15 cellular contexts compared by ENCODE assay signal in genomic region chr20:49646528-49646927, GRCh38.
DNase-seq lines count a peak whose midpoint lies in the region; ATAC-seq and TF ChIP-seq lines count a peak whose summit lies in the region.
"Had no signal": no experiment of that assay in that cellular context is flagged by ENCODE, and none has a peak within 500 bp of the region (broad histone marks: within the 10 kb centered on the region; RNA-seq: fewer than 3 reads in every experiment).

No MANE protein-coding gene starts in this region.

- no TSS peak for BruUV-seq in PC-9 (replicated peaks; lab: Mats Ljungman, UMichigan)

- no peaks in the 10 kb centered on the region for H3K9me2 ChIP-seq in PC-9 (ENCODE audit: insufficient read depth)

- H3F3A ChIP-seq in PC-9 (ENCODE audit: insufficient read depth, low read depth): peaks cover 75% of the 10 kb centered on the region

- H3K36me3 Mint-ChIP-seq in T-helper 2 cell treated with Interferon-gamma antibody and Interleukin-4, amounts not matched to agents 5 μg/mL and 100 μg/mL, for 36 hours (ENCODE audit: low read depth): peaks cover 38% of the 10 kb centered on the region
- H3K36me3 Mint-ChIP-seq in chondrocyte (ENCODE audit: low read depth): peaks cover 42% of the 10 kb centered on the region
- H3K36me3 Mint-ChIP-seq in CD4-positive, alpha-beta T cell (ENCODE audit: low read depth): peaks cover 68% of the 10 kb centered on the region

- no peak for ATAC-seq in CD4-positive, alpha-beta T cell (ENCODE audit: poor library complexity)

- POLR2A ChIA-PET in PC-9 (lab: Charles Lee; ENCODE audit: unreplicated experiment): no interaction called here
- POLR2A ChIA-PET in CD4-positive, alpha-beta T cell (lab: Charles Lee): no interaction called here

- H3K4me1 ChIP-seq in PC-9 (replicated peaks; ENCODE audit: insufficient read depth) (0 out of 2 replicates have a peak, but pooled peaks cover 7% of the 10 kb centered on the region), osteoblast (ENCODE audit: insufficient read depth, low read length) (peaks cover 12% of the 10 kb centered on the region)
- H3K4me1 ChIP-seq: Caco-2 had no signal

- TF ChIP-seq CTCF in PC-9 (conservative IDR thresholded peaks at IDR 0.05): no peak
- TF ChIP-seq CTCF in chondrocyte (IDR thresholded peaks at IDR 0.05): no peak
- TF ChIP-seq CTCF in osteoblast (IDR thresholded peaks at IDR 0.05; ENCODE audit: extremely low read depth, low read depth, low read length): no peak
- TF ChIP-seq CTCF in CD4-positive, alpha-beta T cell (IDR thresholded peaks at IDR 0.05): no peak

- DNase-seq in T-helper 2 cell treated with Interferon-gamma antibody and Interleukin-4, amounts not matched to agents 5 μg/mL and 100 μg/mL, for 36 hours (ENCODE audit: low spot score): no peak
- DNase-seq in T-helper 2 cell (no peak), PC-9 (no peak), chondrocyte (ENCODE audit: low spot score) (no peak), osteoblast (ENCODE audit: insufficient read length, low spot score, missing footprints) (no peak), cardiac septum (ENCODE audit: low spot score) (no peak), SKM-1 (lab: John Stamatoyannopoulos, UW; ENCODE audit: unreplicated experiment) (no peak)
- no peak for DNase-seq in CD4-positive, alpha-beta T cell
- DNase-seq: Caco-2; CD8-positive, alpha-beta memory T cell; DND-41; GDM1; H7 had no signal

- H2AFZ ChIP-seq in PC-9 (no peak overlapping the region), osteoblast (ENCODE audit: low read length) (no peak overlapping the region)

- no peak overlapping the region for H3K4me3 Mint-ChIP-seq in T-helper 2 cell treated with Interferon-gamma antibody and Interleukin-4, amounts not matched to agents 5 μg/mL and 100 μg/mL, for 36 hours
- H3K4me3 Mint-ChIP-seq in chondrocyte (ENCODE audit: unreplicated experiment): no peak overlapping the region
- no peak overlapping the region for H3K4me3 Mint-ChIP-seq in CD4-positive, alpha-beta T cell
- H3K4me3 Mint-ChIP-seq: CD14-positive monocyte; CD8-positive, alpha-beta memory T cell had no signal

- H3K79me2 ChIP-seq in PC-9 (ENCODE audit: low read depth) (peaks cover 81% of the 10 kb centered on the region), osteoblast (ENCODE audit: insufficient read depth, low read length) (peaks cover 3% of the 10 kb centered on the region)

- H3K4me2 ChIP-seq in PC-9: no peak overlapping the region
- H3K4me2 ChIP-seq in osteoblast (ENCODE audit: insufficient read depth, low read length): no peak overlapping the region

- no peaks in the 10 kb centered on the region for H3K27me3 Mint-ChIP-seq in T-helper 2 cell treated with Interferon-gamma antibody and Interleukin-4, amounts not matched to agents 5 μg/mL and 100 μg/mL, for 36 hours (ENCODE audit: low read depth)
- no peaks in the 10 kb centered on the region for H3K27me3 Mint-ChIP-seq in chondrocyte (ENCODE audit: low read depth)
- no peaks in the 10 kb centered on the region for H3K27me3 Mint-ChIP-seq in CD4-positive, alpha-beta T cell
- H3K27me3 Mint-ChIP-seq: CD8-positive, alpha-beta memory T cell had no signal

- no peaks in the 10 kb centered on the region for H3K27me3 ChIP-seq in PC-9 (ENCODE audit: insufficient read depth, low read depth)
- no peaks in the 10 kb centered on the region for H3K27me3 ChIP-seq in osteoblast (ENCODE audit: insufficient read depth, low read length)
- no peaks in the 10 kb centered on the region for H3K27me3 ChIP-seq in CD4-positive, alpha-beta T cell (ENCODE audit: control insufficient read depth, insufficient read depth, low read length)

- CTCF ChIA-PET in PC-9 (lab: Charles Lee): no interaction called here
- CTCF ChIA-PET in CD4-positive, alpha-beta T cell (lab: Charles Lee): no interaction called here

- no peaks in the 10 kb centered on the region for H3K9me3 Mint-ChIP-seq in T-helper 2 cell treated with Interferon-gamma antibody and Interleukin-4, amounts not matched to agents 5 μg/mL and 100 μg/mL, for 36 hours
- no peaks in the 10 kb centered on the region for H3K9me3 Mint-ChIP-seq in chondrocyte (ENCODE audit: low read depth)
- H3K9me3 Mint-ChIP-seq in CD4-positive, alpha-beta T cell: no peaks in the 10 kb centered on the region
- H3K9me3 Mint-ChIP-seq: CD14-positive monocyte; CD8-positive, alpha-beta memory T cell had no signal

- peaks cover 73% of the 10 kb centered on the region for H3K36me3 ChIP-seq in PC-9 (ENCODE audit: low read depth)
- peaks cover 38% of the 10 kb centered on the region for H3K36me3 ChIP-seq in osteoblast (ENCODE audit: insufficient read depth, low read length)

- H3K4me3 ChIP-seq in PC-9 (no peak overlapping the region), osteoblast (ENCODE audit: insufficient read depth, low read length) (no peak overlapping the region)

- H4K20me1 ChIP-seq in PC-9 (ENCODE audit: insufficient read depth): no peaks in the 10 kb centered on the region
- no peaks in the 10 kb centered on the region for H4K20me1 ChIP-seq in osteoblast (ENCODE audit: insufficient read depth, low read length)

- H3K27ac ChIP-seq in PC-9 (peak overlapping the region; percentile 50; the same call in 1 of the 2 replicates), osteoblast (ENCODE audit: low read depth, low read length) (peak overlapping the region; percentile 7)
- no peak overlapping the region for H3K27ac ChIP-seq in CD4-positive, alpha-beta T cell (ENCODE audit: low read depth, low read length)
- H3K27ac ChIP-seq: 22Rv1 had no signal

- H3K4me1 Mint-ChIP-seq in T-helper 2 cell treated with Interferon-gamma antibody and Interleukin-4, amounts not matched to agents 5 μg/mL and 100 μg/mL, for 36 hours (ENCODE audit: low read depth): peaks cover 21% of the 10 kb centered on the region
- peaks cover 6% of the 10 kb centered on the region for H3K4me1 Mint-ChIP-seq in chondrocyte (ENCODE audit: low read depth)
- H3K4me1 Mint-ChIP-seq in CD4-positive, alpha-beta T cell (ENCODE audit: low read depth): no peaks in the 10 kb centered on the region
- H3K4me1 Mint-ChIP-seq: CD14-positive monocyte had no signal

- H3K9me3 ChIP-seq in PC-9 (ENCODE audit: insufficient read depth, low read depth) (no peaks in the 10 kb centered on the region), osteoblast (ENCODE audit: low read depth, low read length) (no peaks in the 10 kb centered on the region)
- no peaks in the 10 kb centered on the region for H3K9me3 ChIP-seq in CD4-positive, alpha-beta T cell (ENCODE audit: control insufficient read depth, low read length)
- H3K9me3 ChIP-seq: Caco-2 had no signal

- intact Hi-C loops in PC-9 (cut with micrococcal nuclease; ENCODE audit: unreplicated experiment) (no loop called here), cardiac septum (cut with DNase I) (no loop called here)
- intact Hi-C loops in CD4-positive, alpha-beta T cell (cut with DNase I, micrococcal nuclease): no loop called here

- H3K27ac Mint-ChIP-seq in T-helper 2 cell treated with Interferon-gamma antibody and Interleukin-4, amounts not matched to agents 5 μg/mL and 100 μg/mL, for 36 hours: peak overlapping the region; percentile 32
- H3K27ac Mint-ChIP-seq in chondrocyte (ENCODE audit: unreplicated experiment): peak overlapping the region; percentile 15
- no peak overlapping the region for H3K27ac Mint-ChIP-seq in CD4-positive, alpha-beta T cell
